In genomic region chr1:42176902-42177519, GRCh38 we compare ENCODE assay signal across 1 cellular context.
TF ChIP-seq lines count a peak whose summit lies in the region.

No MANE protein-coding gene starts in this region.

TF ChIP-seq in SK-N-SH treated with all-trans-retinoic acid at 6 μM for 48 hours, 23 proteins besides CTCF, POLR2A, EP300 and RAD21 (continued from another document):
- TF ChIP-seq ZNF8 (CRISPR knock-in tag; IDR thresholded peaks at IDR 0.05) (no peak), ZNF70 (CRISPR knock-in tag; IDR thresholded peaks at IDR 0.05) (no peak), ZFP3 (CRISPR knock-in tag; IDR thresholded peaks at IDR 0.05) (no peak)
TF ChIP-seq in SK-N-SH treated with all-trans-retinoic acid at 6 μM for 48 hours: peak in this region for 0.
